10 cellular contexts compared by ENCODE assay signal in the genomic region with DNA sequence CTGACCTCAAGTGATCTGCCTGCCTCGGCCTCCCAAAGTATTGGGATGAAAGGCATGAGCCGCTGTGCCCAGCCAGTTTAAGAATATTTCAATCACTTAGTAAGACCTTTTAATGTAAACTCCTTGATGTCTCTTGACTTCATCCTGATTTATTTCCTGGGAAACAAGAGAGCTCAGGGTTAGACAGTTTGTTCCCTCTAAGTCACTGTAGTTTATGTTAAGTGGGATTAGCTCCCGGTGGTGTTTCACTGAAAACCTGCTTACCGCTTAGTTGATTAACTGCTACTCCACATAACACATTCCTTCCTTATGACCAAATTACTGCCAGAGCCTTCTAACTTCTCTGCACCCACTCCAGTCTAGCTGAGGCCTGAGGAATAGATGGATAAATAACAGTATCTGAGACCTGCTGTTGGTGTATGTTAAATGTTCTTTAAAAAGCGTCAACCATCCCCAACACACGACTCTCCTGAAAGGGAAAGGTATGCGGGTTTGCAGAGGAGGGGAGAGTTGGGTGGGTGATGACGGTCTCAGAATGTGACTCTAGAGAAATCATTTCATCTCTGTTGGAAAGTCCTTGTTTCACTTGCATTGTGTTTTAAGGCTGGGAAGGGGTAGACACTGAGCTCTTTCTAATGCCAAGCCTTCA. TPM values are rescaled to one million over a fixed set of nuclear protein-coding genes. Genes with fewer than 3 reads are reported as not detected.
DNase-seq lines count a peak whose midpoint lies in the region; ATAC-seq and TF ChIP-seq lines count a peak whose summit lies in the region.
"Had no signal": no experiment of that assay in that cellular context is flagged by ENCODE, and none has a peak within 500 bp of the region (broad histone marks: within the 10 kb centered on the region; RNA-seq: fewer than 3 reads in every experiment).

No MANE protein-coding gene starts in this region.

- no peak overlapping the region for H3K27ac Mint-ChIP-seq in activated CD4-positive, alpha-beta T cell treated with anti-CD3 and anti-CD28 coated beads, Interleukin-2, amount 10 ng/mL, durations not matched to agents 7 days and 5 days
- H3K27ac Mint-ChIP-seq in activated T-cell treated with anti-CD3 and anti-CD28 coated beads, Interleukin-2, amount 50 U/mL, for 72 hours, result no peak overlapping the region
- H3K27ac Mint-ChIP-seq in immature natural killer cell, result peak overlapping the region in 2 of 6 donors; percentile 1 to 4

- TF ChIP-seq CTCF in SK-N-SH (IDR thresholded peaks at IDR 0.05) (no peak), foreskin keratinocyte (conservative IDR thresholded peaks at IDR 0.05) (no peak), sigmoid colon (IDR thresholded peaks at IDR 0.05) (no peak)

- intact Hi-C loops in sigmoid colon (cut with DNase I), result loop anchor here (2.0 kb wide), 1 partner anchor 40 kb away; no protein-coding TSS in a partner anchor

- H3F3A ChIP-seq in SK-N-SH (replicated peaks; ENCODE audit: insufficient read depth), result peaks cover 11% of the 10 kb centered on the region

- H3K27me3 ChIP-seq in SK-N-SH (ENCODE audit: insufficient read depth), result no peaks in the 10 kb centered on the region
- H3K27me3 ChIP-seq in foreskin keratinocyte, result no peaks in the 10 kb centered on the region
- H3K27me3 ChIP-seq in sigmoid colon, result no peaks in the 10 kb centered on the region

- ATAC-seq in foreskin keratinocyte, result peak; percentile 72
- ATAC-seq in activated T-cell treated with anti-CD3 and anti-CD28 coated beads, Interleukin-2, amount 50 U/mL, for 72 hours (replicated peaks in 1 of 2), result no peak

- no peak overlapping the region for H2AFZ ChIP-seq in SK-N-SH (ENCODE audit: low read depth)

- H3K36me3 Mint-ChIP-seq in activated CD4-positive, alpha-beta T cell treated with anti-CD3 and anti-CD28 coated beads, Interleukin-2, amount 10 ng/mL, durations not matched to agents 7 days and 5 days (ENCODE audit: low read depth), result no peaks in the 10 kb centered on the region
- H3K36me3 Mint-ChIP-seq in activated T-cell treated with anti-CD3 and anti-CD28 coated beads, Interleukin-2, amount 50 U/mL, for 72 hours (ENCODE audit: insufficient read depth in 2 of 2), result peaks cover 0 to 2% of the 10 kb centered on the region in 2 donors
- H3K36me3 Mint-ChIP-seq in immature natural killer cell, result peaks cover 0 to 12% (median 5%) of the 10 kb centered on the region in 3 donors

- CTCF ChIA-PET in SK-N-SH (lab: Yijun Ruan, JAX), result interaction anchor here (0.5 to 1.5 kb wide), 4 partner anchors 20 to 65 kb away, joined by 3 read pairs; a partner anchor contains a TSS
- CTCF ChIA-PET in activated CD4-positive, alpha-beta T cell treated with anti-CD3 and anti-CD28 coated beads, Interleukin-2, amount 10 ng/mL, durations not matched to agents 7 days and 5 days (lab: Charles Lee), result interaction anchor here (1.0 to 1.4 kb wide), 2 partner anchors 14 to 49 kb away, joined by 4 read pairs; a partner anchor contains a TSS

- peaks cover 100% of the 10 kb centered on the region for H3K79me2 ChIP-seq in SK-N-SH (ENCODE audit: insufficient read depth)

- no peak for TF ChIP-seq RAD21 in SK-N-SH (IDR thresholded peaks at IDR 0.05; ENCODE audit: low read length)

- peak overlapping the region; percentile 23 to 80; a peak in 3 of 4 replicates for H3K27ac ChIP-seq in SK-N-SH (ENCODE audit: low read depth in 2 of 2, low read length in 1 of 2)
- no peak overlapping the region for H3K27ac ChIP-seq in foreskin keratinocyte
- H3K27ac ChIP-seq in sigmoid colon, result peak overlapping the region; percentile 75 to 91 (median 84)
- H3K27ac ChIP-seq: left ventricle myocardium inferior had no signal

- H3K36me3 ChIP-seq in SK-N-SH (replicated peaks in 1 of 2; ENCODE audit: control insufficient read depth in 1 of 2, insufficient read depth in 2 of 2, low read length in 1 of 2) (peaks cover 0 to 4% of the 10 kb centered on the region in 2 experiments), sigmoid colon (peaks cover 0 to 5% (median 0%) of the 10 kb centered on the region in 4 donors)
- H3K36me3 ChIP-seq: left ventricle myocardium inferior had no signal

- DNase-seq in GM04504 (ENCODE audit: low read depth) (peak; percentile 73), SK-N-SH (no peak), foreskin keratinocyte (peak in 1 of 2 donors; percentile 68), sigmoid colon (no peak), immature natural killer cell (no peak)
- DNase-seq in activated CD4-positive, alpha-beta T cell treated with anti-CD3 and anti-CD28 coated beads, Interleukin-2, amount 10 ng/mL, durations not matched to agents 7 days and 5 days, result no peak
- DNase-seq in activated T-cell treated with anti-CD3 and anti-CD28 coated beads, Interleukin-2, amount 50 U/mL, for 72 hours, result no peak
- no peak for DNase-seq in effector CD8-positive, alpha-beta T cell (lab: John Stamatoyannopoulos, UW)
- DNase-seq: activated naive CD4-positive, alpha-beta T cell treated with anti-CD3 and anti-CD28 coated beads, Interleukin-2, amount 50 U/mL, for 16 hours; left ventricle myocardium inferior had no signal

- H3K9me2 ChIP-seq in SK-N-SH, result no peaks in the 10 kb centered on the region

- no peak overlapping the region for H3K4me3 ChIP-seq in SK-N-SH (ENCODE audit: low read depth in 2 of 2, low read length in 1 of 2)
- no peak overlapping the region for H3K4me3 ChIP-seq in sigmoid colon
- H3K4me3 ChIP-seq: left ventricle myocardium inferior had no signal

- no peaks in the 10 kb centered on the region for H3K9me3 Mint-ChIP-seq in activated CD4-positive, alpha-beta T cell treated with anti-CD3 and anti-CD28 coated beads, Interleukin-2, amount 10 ng/mL, durations not matched to agents 7 days and 5 days
- H3K9me3 Mint-ChIP-seq in activated T-cell treated with anti-CD3 and anti-CD28 coated beads, Interleukin-2, amount 50 U/mL, for 72 hours, result no peaks in the 10 kb centered on the region
- no peaks in the 10 kb centered on the region for H3K9me3 Mint-ChIP-seq in immature natural killer cell

- H3K9me3 ChIP-seq in SK-N-SH (no peaks in the 10 kb centered on the region), sigmoid colon (no peaks in the 10 kb centered on the region)
- H3K9me3 ChIP-seq: left ventricle myocardium inferior had no signal

- POLR2A ChIA-PET in SK-N-SH (lab: Yijun Ruan, JAX), result no interaction called here
- POLR2A ChIA-PET in activated CD4-positive, alpha-beta T cell treated with anti-CD3 and anti-CD28 coated beads, Interleukin-2, amount 10 ng/mL, durations not matched to agents 7 days and 5 days (lab: Charles Lee), result interaction anchor here (0.6 kb wide), 1 partner anchor 19 kb away, joined by 3 read pairs; no protein-coding TSS in a partner anchor

- peak overlapping the region; percentile 35 for H3K4me2 ChIP-seq in SK-N-SH

- 76% methylated on average over 8 of the region's 8 CpGs for WGBS in SK-N-SH (ENCODE audit: low lambda C conversion rate)
- 69 to 72% methylated on average over 8 of the region's 8 CpGs for WGBS in sigmoid colon, 2 donors

- H3K4me1 Mint-ChIP-seq in activated CD4-positive, alpha-beta T cell treated with anti-CD3 and anti-CD28 coated beads, Interleukin-2, amount 10 ng/mL, durations not matched to agents 7 days and 5 days, result peaks cover 16% of the 10 kb centered on the region
- H3K4me1 Mint-ChIP-seq in activated T-cell treated with anti-CD3 and anti-CD28 coated beads, Interleukin-2, amount 50 U/mL, for 72 hours (ENCODE audit: low read depth), result peaks cover 19% of the 10 kb centered on the region
- H3K4me1 Mint-ChIP-seq in immature natural killer cell, result peaks cover 7 to 36% of the 10 kb centered on the region in 2 donors

- no peaks in the 10 kb centered on the region for H3K27me3 Mint-ChIP-seq in activated CD4-positive, alpha-beta T cell treated with anti-CD3 and anti-CD28 coated beads, Interleukin-2, amount 10 ng/mL, durations not matched to agents 7 days and 5 days
- no peaks in the 10 kb centered on the region for H3K27me3 Mint-ChIP-seq in activated T-cell treated with anti-CD3 and anti-CD28 coated beads, Interleukin-2, amount 50 U/mL, for 72 hours (ENCODE audit: low read depth)
- peaks cover 0 to 1% (median 0%) of the 10 kb centered on the region in 3 donors for H3K27me3 Mint-ChIP-seq in immature natural killer cell (ENCODE audit: low read depth in 3 of 3)

- no peak for TF ChIP-seq EP300 in SK-N-SH (IDR thresholded peaks at IDR 0.05; ENCODE audit: borderline replicate concordance in 1 of 2, low read depth in 1 of 2, low read length in 1 of 2)
- TF ChIP-seq EP300 in sigmoid colon (IDR thresholded peaks at IDR 0.05), result peak in 3 of 4 donors; percentile 64 to 75 (median 72)

- H3K4me1 ChIP-seq in SK-N-SH (ENCODE audit: control insufficient read depth in 1 of 2, insufficient read depth in 2 of 2, low read depth in 1 of 2, low read length in 1 of 2) (peaks cover 18 to 35% of the 10 kb centered on the region in 2 experiments), foreskin keratinocyte (peaks cover 10% of the 10 kb centered on the region), sigmoid colon (peaks cover 0 to 91% (median 72%) of the 10 kb centered on the region in 4 donors)

- no peaks in the 10 kb centered on the region; the same call in 1 of the 2 replicates for H4K20me1 ChIP-seq in SK-N-SH (ENCODE audit: insufficient read depth)

- H3K4me3 Mint-ChIP-seq in activated CD4-positive, alpha-beta T cell treated with anti-CD3 and anti-CD28 coated beads, Interleukin-2, amount 10 ng/mL, durations not matched to agents 7 days and 5 days, result no peak overlapping the region
- H3K4me3 Mint-ChIP-seq in activated T-cell treated with anti-CD3 and anti-CD28 coated beads, Interleukin-2, amount 50 U/mL, for 72 hours, result no peak overlapping the region
- H3K4me3 Mint-ChIP-seq in immature natural killer cell, result no peak overlapping the region

- peak overlapping the region; percentile 55 for H3K9ac ChIP-seq in SK-N-SH

- no peak for TF ChIP-seq POLR2A in sigmoid colon (IDR thresholded peaks at IDR 0.05)

RNA-seq across cellular contexts. Expression of a gene that starts 48.7 kb away (rescaled TPM):
- polyA plus RNA-seq in SK-N-SH (2012; rRNA removed) (22.9 and 23.5 TPM in 2 replicates), foreskin keratinocyte (7.9 and 8.6 TPM in 2 replicates), sigmoid colon (10 to 100 TPM in 1 of 3 donors, 1 to 10 TPM in 2; 3.0 to 15.6 (median 4.4) TPM), immature natural killer cell (10 to 100 TPM; 10.8 to 21.6 (median 12.6) TPM)
- polyA plus RNA-seq in SK-N-SH (2012; cell fraction: cytosol; rRNA removed), result 22.5 and 24.7 TPM in 2 replicates
- polyA plus RNA-seq in SK-N-SH (2012; cell fraction: nucleus; rRNA removed), result 14.7 and 18.0 TPM in 2 replicates
- total RNA-seq in foreskin keratinocyte (23.7 and 31.8 TPM in 2 replicates), sigmoid colon (10 to 100 TPM; 26.0 to 41.3 (median 30.2) TPM)
- 10 to 100 TPM; 23.1 to 25.7 TPM for total RNA-seq in activated CD4-positive, alpha-beta T cell treated with anti-CD3 and anti-CD28 coated beads, Interleukin-2, amount 10 ng/mL, durations not matched to agents 7 days and 5 days
- 10 to 100 TPM; 49.4 to 55.1 TPM for total RNA-seq in activated T-cell treated with anti-CD3 and anti-CD28 coated beads, Interleukin-2, amount 50 U/mL, for 72 hours
